Comparison of ENCODE assay signal across 8 cellular contexts in the genomic region with DNA sequence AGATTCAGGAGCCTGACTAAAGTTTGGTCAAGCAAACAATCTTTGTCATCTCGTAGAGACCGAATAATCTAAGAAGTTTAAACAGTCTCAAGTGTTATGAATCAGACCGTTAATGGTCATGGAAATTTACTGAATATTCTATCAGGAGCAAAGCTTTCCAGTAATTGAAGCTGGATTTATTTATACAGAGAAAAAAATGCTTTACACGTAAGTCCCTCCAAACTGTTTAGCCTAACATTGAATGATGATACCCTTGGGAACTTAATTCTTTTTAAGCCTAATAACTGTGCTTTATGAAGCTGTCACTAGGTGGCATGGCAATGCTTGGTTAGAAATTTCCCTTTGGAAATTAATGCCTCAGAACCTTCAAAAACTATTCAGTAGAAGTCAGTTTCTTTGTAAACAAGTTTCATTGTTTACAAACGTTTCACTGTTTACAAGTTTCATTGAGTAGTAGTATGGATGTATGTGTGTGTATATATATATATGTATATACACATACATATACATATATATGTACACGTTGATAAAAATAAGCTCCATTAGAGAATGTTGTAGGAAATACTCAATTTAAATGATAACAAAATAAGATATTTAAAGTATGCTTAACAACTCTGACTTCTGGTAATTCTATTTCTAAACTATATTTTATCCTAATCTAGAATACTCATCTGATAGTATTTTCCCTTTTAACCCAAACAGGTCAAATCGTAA. TPM values are rescaled to one million over a fixed set of nuclear protein-coding genes. Genes with fewer than 3 reads are reported as not detected.
DNase-seq lines count a peak whose midpoint lies in the region; ATAC-seq and TF ChIP-seq lines count a peak whose summit lies in the region.

No MANE protein-coding gene starts in this region.

- peak; percentile 62 for DNase-seq in CD1c-positive myeloid dendritic cell (ENCODE audit: extremely low spot score)
- DNase-seq in SK-N-MC (ENCODE audit: low read depth, low spot score): peak; percentile 48
- DNase-seq in fibroblast of villous mesenchyme (ENCODE audit: low read depth): peak; percentile 66
- DNase-seq in pons (ENCODE audit: low spot score): peak; percentile 72
- no peak for DNase-seq in occipital lobe (lab: John Stamatoyannopoulos, UW)
- no peak for DNase-seq in cerebellar nuclear complex (lab: John Stamatoyannopoulos, UW)

- H3K9me3 ChIP-seq in SK-N-MC (ENCODE audit: low read depth, low read length): no peaks in the 10 kb centered on the region

- H3K36me3 ChIP-seq in SK-N-MC (ENCODE audit: insufficient read depth, low read length): no peaks in the 10 kb centered on the region

- peak; percentile 75 for ATAC-seq in GM18867 (IDR thresholded peaks at IDR 0.05; ENCODE audit: unreplicated experiment)

- no peak overlapping the region for H3K9ac ChIP-seq in SK-N-MC (ENCODE audit: insufficient read length)

- H3K27ac ChIP-seq in SK-N-MC: no peak overlapping the region

- peak; percentile 84 for TF ChIP-seq CTCF in LNCAP (IDR thresholded peaks at IDR 0.05)
- TF ChIP-seq CTCF in fibroblast of villous mesenchyme (IDR thresholded peaks at IDR 0.05; ENCODE audit: insufficient read depth, low read depth, low read length): peak; percentile 83

- H3K4me3 ChIP-seq in SK-N-MC (peak overlapping the region; percentile 4; the same call in 1 of the 2 replicates), fibroblast of villous mesenchyme (ENCODE audit: low read depth, low read length) (peak overlapping the region; percentile 3)

RNA-seq across cellular contexts. Expression of a gene that starts 32.1 kb away (rescaled TPM):
- 0.64 and 1.7 TPM in 2 replicates for total RNA-seq in fibroblast of villous mesenchyme
- total RNA-seq in occipital lobe: 1.2 TPM

RNA-seq across cellular contexts. Expression of a gene that starts 32.2 kb away (rescaled TPM):
- total RNA-seq in fibroblast of villous mesenchyme: 58.6 and 76.0 TPM in 2 replicates
- total RNA-seq in occipital lobe: 123 TPM

RNA-seq across cellular contexts. Expression of a gene that starts 34.1 kb away (rescaled TPM):
- 13.9 and 21.2 TPM in 2 replicates for total RNA-seq in fibroblast of villous mesenchyme
- total RNA-seq in occipital lobe: 50.5 TPM

Comparison
In these comparisons a context has a peak if more than half of its experiments do, and no peak if none do; other contexts are left out.
1. DNase-seq: peak in CD1c-positive myeloid dendritic cell (single experiment), SK-N-MC (single experiment), fibroblast of villous mesenchyme (single experiment) and pons (single experiment); none in occipital lobe (single experiment) and cerebellar nuclear complex (0 of 2).